17 cellular contexts compared by ENCODE assay signal in genomic region chr17:39746145-39746461, GRCh38. TPM values are rescaled to one million over a fixed set of nuclear protein-coding genes. Genes with fewer than 3 reads are reported as not detected.
A peak's percentile ranks its signal among the peaks of the same experiment; 100 is the strongest.
DNase-seq lines count a peak whose midpoint lies in the region; ATAC-seq and TF ChIP-seq lines count a peak whose summit lies in the region.
"Had no signal": no experiment of that assay in that cellular context is flagged by ENCODE, and none has a peak within 500 bp of the region (broad histone marks: within the 10 kb centered on the region; RNA-seq: fewer than 3 reads in every experiment).

No MANE protein-coding gene starts in this region.

- DNase-seq in left ventricle myocardium superior (peak; percentile 11), left cardiac atrium (no peak), lower lobe of right lung (peak; percentile 20), sigmoid colon (peak; percentile 50), aorta (peak; percentile 20 to 59), foreskin fibroblast (no peak), DMS114 treated with DMSO at 0.1 percent for 48 hours (lab: John Stamatoyannopoulos, UW; ENCODE audit: unreplicated experiment) (no peak), NK-92 (lab: John Stamatoyannopoulos, UW; ENCODE audit: unreplicated experiment) (no peak)
- DNase-seq: 8988T; CD8-positive, alpha-beta T cell; DMS 273 treated with DMSO at 0.1 percent for 48 hours; GM23248 had no signal

- WGBS in sigmoid colon, 2 donors, result 95 to 96% methylated on average over 7 of the region's 7 CpGs
- 93 to 96% methylated on average over 7 of the region's 7 CpGs for WGBS in aorta, 2 donors

- H3K27me3 ChIP-seq in lower lobe of right lung (ENCODE audit: low read depth), result peaks cover 7% of the 10 kb centered on the region
- peaks cover 2 to 28% (median 18%) of the 10 kb centered on the region in 3 donors for H3K27me3 ChIP-seq in sigmoid colon
- no peaks in the 10 kb centered on the region for H3K27me3 ChIP-seq in aorta (ENCODE audit: control insufficient read depth in 1 of 2, insufficient read depth in 2 of 2, low read length in 1 of 2)

- H3K4me3 ChIP-seq in lower lobe of right lung (no peak overlapping the region), sigmoid colon (no peak overlapping the region), aorta (ENCODE audit: low read length in 2 of 2) (no peak overlapping the region), foreskin fibroblast (ENCODE audit: low read depth in 1 of 2, low read length in 2 of 2) (no peak overlapping the region)
- H3K4me3 ChIP-seq: BLaER1, GM23248, HAP-1 had no signal

- TF ChIP-seq EP300 in sigmoid colon (IDR thresholded peaks at IDR 0.05), result no peak

- TF ChIP-seq CTCF in lower lobe of right lung (IDR thresholded peaks at IDR 0.05), result no peak
- TF ChIP-seq CTCF in sigmoid colon (IDR thresholded peaks at IDR 0.05), result no peak
- TF ChIP-seq CTCF in foreskin fibroblast (IDR thresholded peaks at IDR 0.05; ENCODE audit: low read depth, low read length), result no peak

- no peak overlapping the region for H3K27ac ChIP-seq in lower lobe of right lung
- no peak overlapping the region for H3K27ac ChIP-seq in sigmoid colon
- no peak overlapping the region for H3K27ac ChIP-seq in aorta (ENCODE audit: low read depth in 1 of 2, low read length in 2 of 2)
- H3K27ac ChIP-seq: BLaER1, GM23248, HL-60 had no signal

- H3K36me3 ChIP-seq in lower lobe of right lung (peaks cover 25% of the 10 kb centered on the region), sigmoid colon (no peaks in the 10 kb centered on the region), aorta (ENCODE audit: control insufficient read depth in 1 of 2, insufficient read depth in 2 of 2, low read length in 1 of 2) (no peaks in the 10 kb centered on the region)
- H3K36me3 ChIP-seq: BLaER1, HAP-1 had no signal

- TF ChIP-seq POLR2A in sigmoid colon (IDR thresholded peaks at IDR 0.05), result no peak

- intact Hi-C loops in left ventricle myocardium superior (cut with micrococcal nuclease), result no loop called here
- intact Hi-C loops in left cardiac atrium (cut with DNase I), result no loop called here
- intact Hi-C loops in lower lobe of right lung (cut with DNase I), result no loop called here
- intact Hi-C loops in sigmoid colon (cut with DNase I), result no loop called here
- intact Hi-C loops in aorta (cut with DNase I), result no loop called here

- H3K9me3 ChIP-seq in lower lobe of right lung (no peaks in the 10 kb centered on the region), sigmoid colon (no peaks in the 10 kb centered on the region), aorta (ENCODE audit: control insufficient read depth, low read length) (no peaks in the 10 kb centered on the region)
- H3K9me3 ChIP-seq: BLaER1, HAP-1 had no signal

- ATAC-seq in left ventricle myocardium superior, result no peak
- ATAC-seq in left cardiac atrium, result no peak
- ATAC-seq in lower lobe of right lung, result no peak
- ATAC-seq in aorta (ENCODE audit: low FRiP score), result no peak
- ATAC-seq: CD8-positive, alpha-beta T cell had no signal

- H3K4me1 ChIP-seq in lower lobe of right lung (peaks cover 4% of the 10 kb centered on the region), sigmoid colon (peaks cover 0 to 11% (median 0%) of the 10 kb centered on the region in 4 donors), aorta (ENCODE audit: control insufficient read depth in 1 of 2, insufficient read depth in 2 of 2, low read length in 2 of 2) (no peaks in the 10 kb centered on the region)
- H3K4me1 ChIP-seq: HAP-1 had no signal

RNA-seq across cellular contexts. Expression of gene GRB7, which starts 8.4 kb away (rescaled TPM):
- total RNA-seq in left ventricle myocardium superior (5.1 TPM), left cardiac atrium (1 to 10 TPM; 1.3 to 2.5 TPM), lower lobe of right lung (34.5 TPM), sigmoid colon (under 1 TPM in 1 of 4 donors, not detected in 3; under 0.01 TPM), aorta (1 to 10 TPM in 1 of 2 donors, under 1 TPM in 1; 0.42 to 1.6 TPM)
- polyA plus RNA-seq in sigmoid colon (10 to 100 TPM; 13.2 to 17.9 (median 13.2) TPM), aorta (under 1 TPM; 0.23 to 0.75 TPM)
- total RNA-seq: CD8-positive, alpha-beta T cell; GM23248; H4; HT1080 had no signal
- polyA plus RNA-seq: GM23248 had no signal

RNA-seq across cellular contexts. Expression of gene MIEN1, which starts 15.8 kb away (rescaled TPM):
- total RNA-seq in left ventricle myocardium superior, result 49.3 TPM
- total RNA-seq in left cardiac atrium, result 10 to 100 TPM; 48.7 to 55.3 TPM
- 46.4 TPM for total RNA-seq in lower lobe of right lung
- total RNA-seq in sigmoid colon, result 10 to 100 TPM; 52.4 to 65.5 (median 54.8) TPM
- 100 to 1,000 TPM in 2 of 3 donors, 10 to 100 TPM in 1; 86.3 to 226 (median 195) TPM for polyA plus RNA-seq in sigmoid colon
- total RNA-seq in aorta, result 10 to 100 TPM; 21.6 to 28.2 TPM
- 10 to 100 TPM; 63.9 to 82.4 TPM for polyA plus RNA-seq in aorta

RNA-seq across cellular contexts. Expression of gene ERBB2, which starts 46.2 kb away (rescaled TPM):
- total RNA-seq in left ventricle myocardium superior (75.8 TPM), left cardiac atrium (10 to 100 TPM; 72.7 to 78.5 TPM), lower lobe of right lung (96.1 TPM), sigmoid colon (10 to 100 TPM; 16.9 to 26.3 (median 22.5) TPM), aorta (10 to 100 TPM; 73.0 to 74.0 TPM)
- polyA plus RNA-seq in sigmoid colon (10 to 100 TPM; 11.8 to 58.9 (median 21.0) TPM), aorta (10 to 100 TPM; 22.7 to 45.3 TPM)

RNA-seq across cellular contexts. Expression of gene PGAP3, which starts 58.2 kb away (rescaled TPM):
- total RNA-seq in left ventricle myocardium superior (7.3 TPM), left cardiac atrium (10 to 100 TPM in 1 of 2 donors, 1 to 10 TPM in 1; 9.7 to 18.1 TPM), lower lobe of right lung (20.7 TPM), sigmoid colon (10 to 100 TPM in 1 of 4 donors, 1 to 10 TPM in 3; 6.9 to 12.1 (median 8.2) TPM), aorta (10 to 100 TPM; 21.9 to 22.0 TPM)
- polyA plus RNA-seq in sigmoid colon (10 to 100 TPM in 1 of 3 donors, 1 to 10 TPM in 2; 7.2 to 29.6 (median 8.4) TPM), aorta (10 to 100 TPM; 13.3 to 25.5 TPM)

Comparison
In these comparisons a context has a peak if more than half of its experiments do, and no peak if none do; other contexts are left out.
1. DNase-seq: peak in left ventricle myocardium superior (single experiment), lower lobe of right lung (single experiment), sigmoid colon (single experiment) and aorta (2 of 2); none in left cardiac atrium (single experiment), foreskin fibroblast (0 of 2), DMS114 treated with DMSO at 0.1 percent for 48 hours (single experiment) and NK-92 (single experiment).